8 cellular contexts compared by ENCODE assay signal in genomic region chr16:4847774-4848587, GRCh38. TPM values are rescaled to one million over a fixed set of nuclear protein-coding genes. Genes with fewer than 3 reads are reported as not detected.
A peak's percentile ranks its signal among the peaks of the same experiment; 100 is the strongest.
DNase-seq lines count a peak whose midpoint lies in the region; ATAC-seq and TF ChIP-seq lines count a peak whose summit lies in the region.

No MANE protein-coding gene starts in this region.

- no peaks in the 10 kb centered on the region for H3K27me3 Mint-ChIP-seq in osteocyte (ENCODE audit: unreplicated experiment)

- H3F3A ChIP-seq in OCI-LY1 (ENCODE audit: insufficient read depth, low read length): no peaks in the 10 kb centered on the region

- H3K4me1 ChIP-seq in OCI-LY1 (ENCODE audit: insufficient read depth, low read length, severe bottlenecking) (peaks cover 44% of the 10 kb centered on the region), urinary bladder (ENCODE audit: insufficient read depth) (peaks cover 4% of the 10 kb centered on the region)

- DNase-seq in activated gamma-delta T cell treated with Interleukin-2 at 50 U/mL for 16 hours (peak; percentile 31), glomerular visceral epithelial cell (ENCODE audit: extremely low spot score) (peak; percentile 43), osteocyte (ENCODE audit: extremely low spot score, unreplicated experiment) (peak; percentile 84)

- peak overlapping the region; percentile 75 for H3K27ac Mint-ChIP-seq in osteocyte (ENCODE audit: unreplicated experiment)

- H3K4me3 Mint-ChIP-seq in osteocyte (ENCODE audit: unreplicated experiment): peak overlapping the region; percentile 86

- H3K4me2 ChIP-seq in OCI-LY1 (ENCODE audit: low read length): peak overlapping the region; percentile 86

- H3K36me3 Mint-ChIP-seq in osteocyte (ENCODE audit: unreplicated experiment): peaks cover 20% of the 10 kb centered on the region

- peak overlapping the region; percentile 87 for H3K27ac ChIP-seq in 22Rv1
- H3K27ac ChIP-seq in OCI-LY1 (ENCODE audit: low read depth, low read length, poor library complexity, severe bottlenecking): peak overlapping the region; percentile 15
- H3K27ac ChIP-seq in urinary bladder (ENCODE audit: low read depth): peak overlapping the region; percentile 95

- H3K9me2 ChIP-seq in OCI-LY1 (ENCODE audit: low read depth, low read length): no peaks in the 10 kb centered on the region

- H2AFZ ChIP-seq in OCI-LY1 (ENCODE audit: low read length): no peak overlapping the region

- H3K9me3 ChIP-seq in OCI-LY1 (ENCODE audit: low read length): no peaks in the 10 kb centered on the region

- ATAC-seq in GM18502 (IDR thresholded peaks at IDR 0.05; ENCODE audit: poor library complexity, unreplicated experiment) (peak; percentile 34), HG02970 (IDR thresholded peaks at IDR 0.05; ENCODE audit: low FRiP score, unreplicated experiment) (peak; percentile 14)

- under 1% methylated on average over 83 of the region's 83 CpGs for WGBS in urinary bladder

- H3K9ac ChIP-seq in OCI-LY1 (ENCODE audit: low read length): peak overlapping the region; percentile 79

- peak overlapping the region; percentile 87 for H3K4me3 ChIP-seq in OCI-LY1 (ENCODE audit: low read depth, low read length, poor library complexity, severe bottlenecking)
- H3K4me3 ChIP-seq in urinary bladder (ENCODE audit: low read depth, low read length): peak overlapping the region; percentile 96

- H4K20me1 ChIP-seq in OCI-LY1 (ENCODE audit: insufficient read depth, low read length): no peaks in the 10 kb centered on the region

- H3K9me3 Mint-ChIP-seq in osteocyte (ENCODE audit: unreplicated experiment): no peaks in the 10 kb centered on the region

- H3K4me1 Mint-ChIP-seq in osteocyte (ENCODE audit: unreplicated experiment): peaks cover 59% of the 10 kb centered on the region

- TF ChIP-seq CTCF in 22Rv1 (IDR thresholded peaks at IDR 0.05): peak; percentile 9; the same call in 1 of the 2 replicates
- TF ChIP-seq CTCF in OCI-LY1 (IDR thresholded peaks at IDR 0.05; ENCODE audit: low read length): no peak
- no peak for TF ChIP-seq CTCF in osteocyte (IDR thresholded peaks at IDR 0.05)

- peaks cover 67% of the 10 kb centered on the region for H3K79me2 ChIP-seq in OCI-LY1 (ENCODE audit: insufficient read depth, low read length)

- H3K27me3 ChIP-seq in OCI-LY1 (ENCODE audit: insufficient read depth, low read length): no peaks in the 10 kb centered on the region

- H3K36me3 ChIP-seq in OCI-LY1 (ENCODE audit: insufficient read depth, low read length) (peaks cover 39% of the 10 kb centered on the region), urinary bladder (ENCODE audit: insufficient read depth) (no peaks in the 10 kb centered on the region)

RNA-seq across cellular contexts. Expression of gene UBN1, which starts 0.7 kb away (rescaled TPM):
- total RNA-seq in osteocyte (50.3 and 50.8 TPM in 2 replicates), urinary bladder (14.1 TPM)
- 17.5 TPM for polyA plus RNA-seq in urinary bladder

RNA-seq across cellular contexts. Expression of gene GLYR1, which starts 0.9 kb away (rescaled TPM):
- total RNA-seq in osteocyte (73.5 and 76.9 TPM in 2 replicates), urinary bladder (44.4 TPM)
- polyA plus RNA-seq in urinary bladder: 60.3 TPM

RNA-seq across cellular contexts. Expression of gene ROGDI, which starts 45.5 kb away (rescaled TPM):
- total RNA-seq in osteocyte (16.1 and 19.1 TPM in 2 replicates), urinary bladder (8.5 TPM)
- polyA plus RNA-seq in urinary bladder: 45.1 TPM

RNA-seq across cellular contexts. Expression of gene SMIM22, which starts 52.8 kb away (rescaled TPM):
- total RNA-seq in osteocyte (not detected in 2 replicates), urinary bladder (13.4 TPM)
- 52.2 TPM for polyA plus RNA-seq in urinary bladder

RNA-seq across cellular contexts. Expression of gene SEPTIN12, which starts 59.8 kb away (rescaled TPM):
- not detected in 2 replicates for total RNA-seq in osteocyte
- total RNA-seq in urinary bladder: not detected
- polyA plus RNA-seq in urinary bladder: not detected

Comparison
In these comparisons a context has a peak if more than half of its experiments do, and no peak if none do; other contexts are left out.
1. Peak in every context shown above with its lines: DNase-seq, ATAC-seq, H3K4me3 ChIP-seq and H3K27ac ChIP-seq.
2. H3K27ac ChIP-seq: peak in every context shown above with its lines; median percentile 95 in urinary bladder; 87 in 22Rv1; 15 in OCI-LY1.
3. DNase-seq: peak in every context shown above with its lines; median percentile 84 in osteocyte; 43 in glomerular visceral epithelial cell; 31 in activated gamma-delta T cell treated with Interleukin-2 at 50 U/mL for 16 hours.